Comparison of ENCODE assay signal across 8 cellular contexts in genomic region chr2:181586569-181587076, GRCh38.
DNase-seq lines count a peak whose midpoint lies in the region; ATAC-seq and TF ChIP-seq lines count a peak whose summit lies in the region.

No MANE protein-coding gene starts in this region.

- DNase-seq in GM12864 (ENCODE audit: low read depth) (peak; percentile 31), HK-2 (ENCODE audit: unreplicated experiment) (peak; percentile 57), left ventricle myocardium inferior (no peak), T-helper 9 cell (no peak), head of caudate nucleus (no peak)
- no peak for DNase-seq in CD4-positive, alpha-beta T cell

- no peaks in the 10 kb centered on the region for H3K36me3 ChIP-seq in left ventricle myocardium inferior

- H3K36me3 Mint-ChIP-seq in CD4-positive, alpha-beta T cell (ENCODE audit: low read depth), result no peaks in the 10 kb centered on the region

- H3K27me3 ChIP-seq in left ventricle myocardium inferior (ENCODE audit: low read depth), result peaks cover 48% of the 10 kb centered on the region
- H3K27me3 ChIP-seq in CD4-positive, alpha-beta T cell (ENCODE audit: control insufficient read depth, insufficient read depth, low read length), result no peaks in the 10 kb centered on the region

- H3K27me3 Mint-ChIP-seq in CD4-positive, alpha-beta T cell, result peaks cover 5% of the 10 kb centered on the region

- H3K4me3 ChIP-seq in GM12864 (ENCODE audit: low read depth, low read length) (no peak overlapping the region), left ventricle myocardium inferior (no peak overlapping the region)

- TF ChIP-seq CTCF in GM12864 (IDR thresholded peaks at IDR 0.05; ENCODE audit: low read depth, low read length, missing control alignments), result no peak
- TF ChIP-seq CTCF in VCaP (conservative IDR thresholded peaks at IDR 0.05), result no peak
- no peak for TF ChIP-seq CTCF in left ventricle myocardium inferior (IDR thresholded peaks at IDR 0.05; ENCODE audit: borderline replicate concordance)
- TF ChIP-seq CTCF in CD4-positive, alpha-beta T cell (IDR thresholded peaks at IDR 0.05), result no peak

- peak; percentile 95 for ATAC-seq in GM21515 (IDR thresholded peaks at IDR 0.05; ENCODE audit: unreplicated experiment)
- ATAC-seq in CD4-positive, alpha-beta T cell (ENCODE audit: poor library complexity), result no peak

- H3K4me1 Mint-ChIP-seq in CD4-positive, alpha-beta T cell (ENCODE audit: low read depth), result peaks cover 15% of the 10 kb centered on the region

- intact Hi-C loops in left ventricle myocardium inferior (cut with micrococcal nuclease) (no loop called here), head of caudate nucleus (cut with DNase I) (no loop called here)
- intact Hi-C loops in CD4-positive, alpha-beta T cell (cut with DNase I, micrococcal nuclease), result no loop called here

- POLR2A ChIA-PET in CD4-positive, alpha-beta T cell (lab: Charles Lee), result no interaction called here

- no peaks in the 10 kb centered on the region for H3K4me1 ChIP-seq in left ventricle myocardium inferior

- no peak overlapping the region for H3K27ac Mint-ChIP-seq in CD4-positive, alpha-beta T cell

- H3K9me3 Mint-ChIP-seq in CD4-positive, alpha-beta T cell, result no peaks in the 10 kb centered on the region

- H3K9me3 ChIP-seq in left ventricle myocardium inferior (replicated peaks), result no peaks in the 10 kb centered on the region
- H3K9me3 ChIP-seq in CD4-positive, alpha-beta T cell (ENCODE audit: control insufficient read depth, low read length), result no peaks in the 10 kb centered on the region

- CTCF ChIA-PET in CD4-positive, alpha-beta T cell (lab: Charles Lee), result interaction anchor here (0.8 kb wide), 1 partner anchor 21 kb away, joined by 3 read pairs; no protein-coding TSS in a partner anchor

- H3K27ac ChIP-seq in VCaP (peak overlapping the region; percentile 43), left ventricle myocardium inferior (replicated peaks) (no peak overlapping the region)
- no peak overlapping the region for H3K27ac ChIP-seq in CD4-positive, alpha-beta T cell (ENCODE audit: low read depth, low read length)

- no peak overlapping the region for H3K4me3 Mint-ChIP-seq in CD4-positive, alpha-beta T cell

Comparison
In these comparisons a context has a peak if more than half of its experiments do, and no peak if none do; other contexts are left out.
1. DNase-seq: peak in GM12864 (single experiment) and HK-2 (single experiment); none in left ventricle myocardium inferior (single experiment), T-helper 9 cell (single experiment), CD4-positive, alpha-beta T cell (0 of 10) and head of caudate nucleus (0 of 42).